Comparison of ENCODE assay signal across 15 cellular contexts in genomic region chr6:130937942-130938604, GRCh38.
A peak's percentile ranks its signal among the peaks of the same experiment; 100 is the strongest.
DNase-seq lines count a peak whose midpoint lies in the region; ATAC-seq and TF ChIP-seq lines count a peak whose summit lies in the region.
"Had no signal": no experiment of that assay in that cellular context is flagged by ENCODE, and none has a peak within 500 bp of the region (broad histone marks: within the 10 kb centered on the region; RNA-seq: fewer than 3 reads in every experiment).

No MANE protein-coding gene starts in this region.

- no peaks in the 10 kb centered on the region for H3K27me3 ChIP-seq in Panc1 (ENCODE audit: control insufficient read depth, insufficient read depth, low read length)
- H3K27me3 ChIP-seq in fibroblast of lung (ENCODE audit: control insufficient read depth, insufficient read depth, low read length), result no peaks in the 10 kb centered on the region
- H3K27me3 ChIP-seq: body of pancreas had no signal

- DNase-seq in EH (ENCODE audit: low read depth) (peak; percentile 61), Panc1 (ENCODE audit: low read depth, low spot score) (no peak), fibroblast of lung (ENCODE audit: low read depth in 2 of 2) (peak in 1 of 2 donors; percentile 85), progenitor cell of endocrine pancreas (ENCODE audit: low spot score, unreplicated experiment) (no peak), T-helper 9 cell (no peak), NCI-H345 (lab: John Stamatoyannopoulos, UW) (no peak), iPS-NIHi7 (ENCODE audit: extremely low spot score) (no peak)
- DNase-seq: activated gamma-delta T cell treated with Interleukin-2 at 50 U/mL for 16 hours; body of pancreas; effector memory CD4-positive, alpha-beta T cell; kidney; NCI-H1105; NCI-H226 had no signal

- H4K20me1 ChIP-seq in fibroblast of lung (ENCODE audit: control insufficient read depth, extremely low read depth, insufficient read depth, low read length), result no peaks in the 10 kb centered on the region

- no peaks in the 10 kb centered on the region for H3K36me3 ChIP-seq in Panc1 (ENCODE audit: control insufficient read depth, insufficient read depth, low read length)
- no peaks in the 10 kb centered on the region for H3K36me3 ChIP-seq in fibroblast of lung (ENCODE audit: control insufficient read depth, insufficient read depth, low read length)

- H3K4me2 ChIP-seq in fibroblast of lung (ENCODE audit: extremely low read depth, insufficient read depth, low read length), result peak overlapping the region; percentile 32

- no peak overlapping the region for H3K4me3 Mint-ChIP-seq in progenitor cell of endocrine pancreas (ENCODE audit: low read depth)

- peaks cover 53% of the 10 kb centered on the region for H3K4me1 ChIP-seq in Panc1 (ENCODE audit: control insufficient read depth, insufficient read depth, low read length)
- H3K4me1 ChIP-seq in fibroblast of lung (ENCODE audit: control insufficient read depth, extremely low read depth, insufficient read depth, low read length), result peaks cover 15% of the 10 kb centered on the region

- TF ChIP-seq CTCF in Panc1 (IDR thresholded peaks at IDR 0.05) (no peak), fibroblast of lung (conservative IDR thresholded peaks at IDR 0.05 in 1 of 2, IDR thresholded peaks at IDR 0.05 in 1 of 2; ENCODE audit: low read depth in 1 of 2, low read length in 2 of 2) (no peak), progenitor cell of endocrine pancreas (IDR thresholded peaks at IDR 0.05; ENCODE audit: unreplicated experiment) (no peak)

- H3K36me3 Mint-ChIP-seq in progenitor cell of endocrine pancreas (ENCODE audit: insufficient read depth), result peaks cover 2% of the 10 kb centered on the region

- H3K4me3 ChIP-seq in Panc1 (ENCODE audit: low read depth in 2 of 2, low read length in 2 of 2) (no peak overlapping the region), fibroblast of lung (replicated peaks in 1 of 4; ENCODE audit: control extremely low read depth in 1 of 4, insufficient read depth in 1 of 4, low read depth in 3 of 4, low read length in 4 of 4) (no peak overlapping the region)
- H3K4me3 ChIP-seq: body of pancreas had no signal

- H3K4me1 Mint-ChIP-seq in progenitor cell of endocrine pancreas (ENCODE audit: low read depth), result peaks cover 36% of the 10 kb centered on the region

- peak overlapping the region; percentile 49 for H3K27ac Mint-ChIP-seq in progenitor cell of endocrine pancreas

- H2AFZ ChIP-seq in fibroblast of lung (ENCODE audit: low read length), result no peak overlapping the region

- POLR2A ChIA-PET in Panc1 (lab: Charles Lee), result no interaction called here

- no peaks in the 10 kb centered on the region for H3K27me3 Mint-ChIP-seq in progenitor cell of endocrine pancreas

- CTCF ChIA-PET in Panc1 (lab: Charles Lee), result no interaction called here

- H3K9me3 ChIP-seq in Panc1 (ENCODE audit: control insufficient read depth, insufficient read depth, low read depth, low read length) (no peaks in the 10 kb centered on the region), fibroblast of lung (ENCODE audit: control insufficient read depth, insufficient read depth, low read depth, low read length) (no peaks in the 10 kb centered on the region)
- H3K9me3 ChIP-seq: body of pancreas had no signal

- no peak overlapping the region for H3K9ac ChIP-seq in fibroblast of lung (ENCODE audit: insufficient read depth, low read length)

- peaks cover 13% of the 10 kb centered on the region for H3K79me2 ChIP-seq in fibroblast of lung (ENCODE audit: control insufficient read depth, insufficient read depth, low read length)

- no peaks in the 10 kb centered on the region for H3K9me3 Mint-ChIP-seq in progenitor cell of endocrine pancreas (ENCODE audit: low read depth)

- in situ Hi-C loops in Panc1 (cut with HindIII; ENCODE audit: low pct_unique_long_range_greater_than_20kb, low sequenced_read_pairs), result no loop called here

- intact Hi-C loops in Panc1 (cut with micrococcal nuclease; ENCODE audit: unreplicated experiment), result loop anchor here (10.0 kb wide), 1 partner anchor 127 kb away; the partner anchor contains the start of gene EPB41L2

- BruUV-seq in Panc1 (replicated peaks; lab: Mats Ljungman, UMichigan), result no TSS peak

- H3K27ac ChIP-seq in Panc1 (ENCODE audit: low read length) (peak overlapping the region; percentile 94), fibroblast of lung (ENCODE audit: insufficient read depth, low read length) (no peak overlapping the region)
- H3K27ac ChIP-seq: body of pancreas, C4-2B had no signal

- ATAC-seq in Panc1 (no peak), GM18870 (IDR thresholded peaks at IDR 0.05; ENCODE audit: unreplicated experiment) (no peak)
- ATAC-seq: body of pancreas had no signal
